In the genomic region with DNA sequence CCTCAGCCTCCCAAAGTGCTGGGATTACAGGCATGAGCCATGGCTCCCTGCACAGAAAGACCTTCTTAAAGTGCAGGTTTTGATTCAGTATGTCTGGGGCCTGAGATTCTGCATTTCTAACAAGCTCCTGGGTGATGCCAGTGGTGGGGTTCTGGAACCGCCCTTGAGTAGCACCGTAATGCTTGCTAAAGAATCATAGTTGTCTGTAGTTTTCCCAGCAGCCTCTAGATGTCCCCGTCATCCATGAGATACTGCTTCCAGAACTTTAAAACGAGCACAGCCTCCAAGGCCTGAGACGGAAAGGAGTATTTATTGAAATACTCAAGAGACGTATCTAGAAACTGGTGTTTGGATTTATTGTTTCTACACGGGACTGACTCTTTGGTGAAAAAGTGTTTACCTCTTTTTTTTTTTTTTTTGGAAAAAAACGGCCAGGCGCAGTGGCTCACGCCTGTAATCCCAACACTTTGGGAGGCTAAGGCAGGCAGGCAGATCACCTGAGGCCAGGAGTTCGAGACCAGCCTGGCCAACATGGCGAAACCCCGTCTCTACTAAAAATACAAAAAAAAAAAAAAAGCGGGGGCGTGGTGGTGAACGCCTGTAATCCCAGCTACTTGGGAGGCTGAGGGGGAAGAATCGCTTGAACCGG, we compare ENCODE assay signal across 8 cellular contexts. TPM values are rescaled to one million over a fixed set of nuclear protein-coding genes. Genes with fewer than 3 reads are reported as not detected.
DNase-seq lines count a peak whose midpoint lies in the region; ATAC-seq, FAIRE-seq and TF ChIP-seq lines count a peak whose summit lies in the region.

No MANE protein-coding gene starts in this region.

- no TSS peak for BruUV-seq in MCF 10A (replicated peaks; lab: Mats Ljungman, UMichigan)

- no peaks in the 10 kb centered on the region for H3K36me3 Mint-ChIP-seq in CD4-positive, CD25-positive, alpha-beta regulatory T cell
- peaks cover 4% of the 10 kb centered on the region for H3K36me3 Mint-ChIP-seq in MCF 10A (ENCODE audit: insufficient read depth, unreplicated experiment)

- H3K36me3 ChIP-seq in CD4-positive, CD25-positive, alpha-beta regulatory T cell (ENCODE audit: control insufficient read depth, insufficient read depth, low read length): no peaks in the 10 kb centered on the region

- peak; percentile 32 to 83 (median 68) for DNase-seq in CD4-positive, CD25-positive, alpha-beta regulatory T cell
- peak; percentile 27 to 81 for DNase-seq in NCI-H187 (lab: John Stamatoyannopoulos, UW)
- DNase-seq in SW480 (ENCODE audit: low spot score): peak; percentile 68
- DNase-seq in MCF 10A (ENCODE audit: unreplicated experiment): peak; percentile 85
- DNase-seq in stimulated activated CD4-positive, alpha-beta T cell treated with anti-CD3 and anti-CD28 coated beads, Interleukin-15, amount 100 ng/mL, for 48 hours (ENCODE audit: low read depth in 2 of 2): peak; percentile 14 to 47

- H3K9me3 ChIP-seq in CD4-positive, CD25-positive, alpha-beta regulatory T cell (ENCODE audit: control insufficient read depth in 2 of 2, low read length in 2 of 2): no peaks in the 10 kb centered on the region

- H3K4me3 Mint-ChIP-seq in CD4-positive, CD25-positive, alpha-beta regulatory T cell: peak overlapping the region; percentile 11 to 56 (median 35)
- H3K4me3 Mint-ChIP-seq in MCF 10A (ENCODE audit: unreplicated experiment): no peak overlapping the region

- H3K4me3 ChIP-seq in CD4-positive, CD25-positive, alpha-beta regulatory T cell (ENCODE audit: low read depth, low read length): no peak overlapping the region

- POLR2A ChIA-PET in MCF 10A (lab: Yijun Ruan, JAX): interaction anchor here (0.6 to 1.6 kb wide), 5 partner anchors 19 to 755 kb away, joined by 3 to 5 read pairs (median 3); partner anchors contain the start of gene AXDND1

- no peaks in the 10 kb centered on the region for H3K27me3 ChIP-seq in CD4-positive, CD25-positive, alpha-beta regulatory T cell (ENCODE audit: control insufficient read depth, insufficient read depth, low read length)

- CTCF ChIA-PET in MCF 10A (lab: Yijun Ruan, JAX): interaction anchor here (0.6 to 10.0 kb wide), 56 partner anchors 10 to 1050 kb away, joined by 3 to 134 read pairs (median 4); partner anchors contain the start of gene AXDND1

- TF ChIP-seq CTCF in MCF 10A (IDR thresholded peaks at IDR 0.05; ENCODE audit: unreplicated experiment): peak; percentile 86

- H3K27me3 Mint-ChIP-seq in CD4-positive, CD25-positive, alpha-beta regulatory T cell: no peaks in the 10 kb centered on the region
- H3K27me3 Mint-ChIP-seq in MCF 10A (ENCODE audit: insufficient read depth, unreplicated experiment): no peaks in the 10 kb centered on the region

- peak; percentile 43 to 50 for ATAC-seq in CD4-positive, CD25-positive, alpha-beta regulatory T cell (ENCODE audit: low read depth in 2 of 2)
- ATAC-seq in GM21576 (IDR thresholded peaks at IDR 0.05; ENCODE audit: unreplicated experiment) (peak; percentile 21), HG03175 (IDR thresholded peaks at IDR 0.05; ENCODE audit: unreplicated experiment) (no peak)

- no peaks in the 10 kb centered on the region for H3K9me3 Mint-ChIP-seq in CD4-positive, CD25-positive, alpha-beta regulatory T cell
- no peaks in the 10 kb centered on the region for H3K9me3 Mint-ChIP-seq in MCF 10A (ENCODE audit: unreplicated experiment)

- no peak overlapping the region for H3K27ac ChIP-seq in CD4-positive, CD25-positive, alpha-beta regulatory T cell (ENCODE audit: insufficient read depth, low read length, poor library complexity, severe bottlenecking)

- FAIRE-seq in islet of Langerhans (lab: Jason Lieb, UNC): peak; percentile 83

- peaks cover 13 to 29% (median 22%) of the 10 kb centered on the region in 4 donors for H3K4me1 Mint-ChIP-seq in CD4-positive, CD25-positive, alpha-beta regulatory T cell
- peaks cover 12% of the 10 kb centered on the region for H3K4me1 Mint-ChIP-seq in MCF 10A (ENCODE audit: insufficient read depth, unreplicated experiment)

- intact Hi-C loops in MCF 10A (cut with micrococcal nuclease): loop anchor here (1.0 to 2.0 kb wide), 7 partner anchors 114 to 736 kb away; no protein-coding TSS in a partner anchor

- H3K4me1 ChIP-seq in CD4-positive, CD25-positive, alpha-beta regulatory T cell (ENCODE audit: control insufficient read depth, insufficient read depth, low read length, poor library complexity, severe bottlenecking): peaks cover 25% of the 10 kb centered on the region

- H3K27ac Mint-ChIP-seq in CD4-positive, CD25-positive, alpha-beta regulatory T cell: peak overlapping the region in 2 of 3 donors; percentile 16 to 46
- no peak overlapping the region for H3K27ac Mint-ChIP-seq in MCF 10A (ENCODE audit: low read depth, unreplicated experiment)

RNA-seq across cellular contexts. Expression of gene TOR3A, which starts 2.6 kb away (rescaled TPM):
- 23.2 TPM for total RNA-seq in CD4-positive, CD25-positive, alpha-beta regulatory T cell
- 10 to 100 TPM; 33.7 to 44.9 (median 38.8) TPM for polyA plus RNA-seq in CD4-positive, CD25-positive, alpha-beta regulatory T cell
- 24.9 and 31.3 TPM in 2 replicates for total RNA-seq in MCF 10A (2022)

RNA-seq across cellular contexts. Expression of gene FAM20B, which starts 53.5 kb away (rescaled TPM):
- total RNA-seq in CD4-positive, CD25-positive, alpha-beta regulatory T cell: 14.1 TPM
- polyA plus RNA-seq in CD4-positive, CD25-positive, alpha-beta regulatory T cell: 10 to 100 TPM in 1 of 4 donors, 1 to 10 TPM in 3; 4.2 to 10.1 (median 6.8) TPM
- 44.2 and 45.0 TPM in 2 replicates for total RNA-seq in MCF 10A (2022)

Comparison
In these comparisons a context has a peak if more than half of its experiments do, and no peak if none do; other contexts are left out.
1. DNase-seq: peak in every context shown above with its lines; median percentile 85 in MCF 10A; 68 in CD4-positive, CD25-positive, alpha-beta regulatory T cell; 68 in SW480; 54 in NCI-H187; 30 in stimulated activated CD4-positive, alpha-beta T cell treated with anti-CD3 and anti-CD28 coated beads, Interleukin-15, amount 100 ng/mL, for 48 hours.